ENCODE assay signal across 15 cellular contexts in genomic region chr1:19373206-19374126, GRCh38.
DNase-seq lines count a peak whose midpoint lies in the region; ATAC-seq and TF ChIP-seq lines count a peak whose summit lies in the region.
"Had no signal": no experiment of that assay in that cellular context is flagged by ENCODE, and none has a peak within 500 bp of the region (broad histone marks: within the 10 kb centered on the region; RNA-seq: fewer than 3 reads in every experiment).

No MANE protein-coding gene starts in this region.

- peaks cover 11 to 18% of the 10 kb centered on the region in 2 donors for H3K36me3 Mint-ChIP-seq in activated naive CD4-positive, alpha-beta T cell treated with anti-CD3 and anti-CD28 coated beads, Interleukin-2, amount 50 U/mL, for 72 hours
- H3K36me3 Mint-ChIP-seq in endothelial cell (ENCODE audit: low read depth, unreplicated experiment): peaks cover 32% of the 10 kb centered on the region

- H4K20me1 ChIP-seq in hepatocyte (ENCODE audit: insufficient read depth, poor library complexity, severe bottlenecking): peaks cover 9% of the 10 kb centered on the region

- no peak overlapping the region for H3K4me2 ChIP-seq in hepatocyte
- H3K4me2 ChIP-seq: smooth muscle cell had no signal

- no peak for TF ChIP-seq EP300 in suprapubic skin (IDR thresholded peaks at IDR 0.05)

- peak overlapping the region; percentile 57 to 68 for H3K27ac Mint-ChIP-seq in activated naive CD4-positive, alpha-beta T cell treated with anti-CD3 and anti-CD28 coated beads, Interleukin-2, amount 50 U/mL, for 72 hours
- H3K27ac Mint-ChIP-seq in endothelial cell (ENCODE audit: unreplicated experiment): no peak overlapping the region

- H3K9ac ChIP-seq in adipocyte (ENCODE audit: low read length): peak overlapping the region; percentile 43

- H3K9me2 ChIP-seq in hepatocyte (replicated peaks; ENCODE audit: insufficient read depth): no peaks in the 10 kb centered on the region

- TF ChIP-seq CTCF in hepatocyte (IDR thresholded peaks at IDR 0.05; ENCODE audit: poor library complexity) (no peak), suprapubic skin (IDR thresholded peaks at IDR 0.05) (no peak), endothelial cell (IDR thresholded peaks at IDR 0.05; ENCODE audit: unreplicated experiment) (no peak)

- no peak overlapping the region for H3K4me3 Mint-ChIP-seq in endothelial cell (ENCODE audit: unreplicated experiment)

- peaks cover 4% of the 10 kb centered on the region for H3K27me3 Mint-ChIP-seq in endothelial cell (ENCODE audit: unreplicated experiment)

- H3K27ac ChIP-seq in hepatocyte (peak overlapping the region; percentile 56), suprapubic skin (peak overlapping the region; percentile 75)
- H3K27ac ChIP-seq: epithelial cell of prostate, SJSA1 had no signal

- TF ChIP-seq POLR2A in suprapubic skin (IDR thresholded peaks at IDR 0.05): no peak

- H2AFZ ChIP-seq in hepatocyte: no peak overlapping the region

- ATAC-seq in activated naive CD4-positive, alpha-beta T cell treated with anti-CD3 and anti-CD28 coated beads, Interleukin-2, amount 50 U/mL, for 72 hours: no peak

- H3K36me3 ChIP-seq in adipocyte (ENCODE audit: control insufficient read depth, insufficient read depth, low read length, severe bottlenecking) (peaks cover 54% of the 10 kb centered on the region), hepatocyte (replicated peaks; ENCODE audit: insufficient read depth, low read depth) (no peaks in the 10 kb centered on the region), suprapubic skin (peaks cover 58% of the 10 kb centered on the region)

- WGBS in hepatocyte (ENCODE audit: low lambda C conversion rate, missing lambda C conversion rate): 86% methylated on average over 16 of the region's 16 CpGs
- WGBS in suprapubic skin: 74% methylated on average over 16 of the region's 16 CpGs

- H3K9me3 Mint-ChIP-seq in activated naive CD4-positive, alpha-beta T cell treated with anti-CD3 and anti-CD28 coated beads, Interleukin-2, amount 50 U/mL, for 72 hours: no peaks in the 10 kb centered on the region
- no peaks in the 10 kb centered on the region for H3K9me3 Mint-ChIP-seq in endothelial cell (ENCODE audit: unreplicated experiment)

- H3K4me1 Mint-ChIP-seq in endothelial cell (ENCODE audit: unreplicated experiment): no peaks in the 10 kb centered on the region

- H3K4me1 ChIP-seq in adipocyte (ENCODE audit: control insufficient read depth, insufficient read depth, low read length): peaks cover 18% of the 10 kb centered on the region
- peaks cover 13% of the 10 kb centered on the region for H3K4me1 ChIP-seq in hepatocyte (ENCODE audit: insufficient read depth)
- peaks cover 58% of the 10 kb centered on the region for H3K4me1 ChIP-seq in suprapubic skin
- H3K4me1 ChIP-seq: Caco-2 had no signal

- H3K79me2 ChIP-seq in hepatocyte: peaks cover 6% of the 10 kb centered on the region

- no peak overlapping the region for H3K4me3 ChIP-seq in adipocyte (ENCODE audit: low read length)
- no peak overlapping the region for H3K4me3 ChIP-seq in hepatocyte
- H3K4me3 ChIP-seq in suprapubic skin: no peak overlapping the region
- H3K4me3 ChIP-seq: SJSA1, smooth muscle cell had no signal

- no peaks in the 10 kb centered on the region for H3K27me3 ChIP-seq in adipocyte (replicated peaks; ENCODE audit: control insufficient read depth, insufficient read depth, low read length)
- H3K27me3 ChIP-seq in hepatocyte: no peaks in the 10 kb centered on the region
- no peaks in the 10 kb centered on the region for H3K27me3 ChIP-seq in suprapubic skin
- H3K27me3 ChIP-seq: SJSA1 had no signal

- in situ Hi-C loops in ACHN (cut with HindIII; ENCODE audit: low pct_ligation_motif_present, low pct_unique_long_range_greater_than_20kb, low sequenced_read_pairs): no loop called here

- no peak for DNase-seq in activated naive CD4-positive, alpha-beta T cell treated with anti-CD3 and anti-CD28 coated beads, Interleukin-2, amount 50 U/mL, for 72 hours (ENCODE audit: low spot score in 2 of 2)
- DNase-seq in activated naive CD4-positive, alpha-beta T cell treated with Interleukin-2 at 50 U/mL for 16 hours: no peak
- no peak for DNase-seq in adipocyte (ENCODE audit: low read depth)
- DNase-seq in hepatocyte (ENCODE audit: low spot score): no peak
- DNase-seq in suprapubic skin (ENCODE audit: low spot score in 2 of 2): no peak
- no peak for DNase-seq in endothelial cell (ENCODE audit: low spot score)
- no peak for DNase-seq in hypothalamus (lab: John Stamatoyannopoulos, UW)
- DNase-seq in ACHN: no peak
- DNase-seq: activated CD4-positive, CD25-positive, alpha-beta regulatory T cell treated with anti-CD3 and anti-CD28 coated beads, Interleukin-2, amount 50 U/mL, for 72 hours; Caco-2; IMR-90; stimulated activated naive CD4-positive, alpha-beta T cell had no signal

- peaks cover 4% of the 10 kb centered on the region for H3K9me3 ChIP-seq in adipocyte (ENCODE audit: control insufficient read depth, low read length)
- H3K9me3 ChIP-seq in hepatocyte (ENCODE audit: low read depth): no peaks in the 10 kb centered on the region
- H3K9me3 ChIP-seq in suprapubic skin: no peaks in the 10 kb centered on the region
- H3K9me3 ChIP-seq: Caco-2 had no signal
